Comparison of ENCODE assay signal across 1 cellular context in genomic region chr11:9313648-9314290, GRCh38.
TF ChIP-seq lines count a peak whose summit lies in the region.

No MANE protein-coding gene starts in this region.

TF ChIP-seq in HepG2, 621 proteins besides CTCF, POLR2A, EP300 and RAD21 (continued from another document):
- TF ChIP-seq AHDC1 (CRISPR knock-in tag; IDR thresholded peaks at IDR 0.05; ENCODE audit: borderline replicate concordance) (no peak), ZMYM2 (CRISPR knock-in tag; IDR thresholded peaks at IDR 0.05) (0 out of 2 replicates have a peak, but pooled peaks have one; percentile 14), FOXC1 (CRISPR knock-in tag; IDR thresholded peaks at IDR 0.05; ENCODE audit: borderline replicate concordance) (0 out of 2 replicates have a peak, but pooled peaks have one; percentile 42), ZNF629 (CRISPR knock-in tag; conservative IDR thresholded peaks at IDR 0.05) (peak; percentile 95), RCOR2 (CRISPR knock-in tag; IDR thresholded peaks at IDR 0.05) (0 out of 2 replicates have a peak, but pooled peaks have one; percentile 39), ZNF224 (CRISPR knock-in tag; IDR thresholded peaks at IDR 0.05) (peak; percentile 56; the same call in 1 of the 2 replicates), CHD4 (IDR thresholded peaks at IDR 0.05; ENCODE audit: borderline replicate concordance, low read length) (0 out of 2 replicates have a peak, but pooled peaks have one; percentile 42), ZNF143 (CRISPR knock-in tag; IDR thresholded peaks at IDR 0.05) (no peak), ZNF333 (CRISPR knock-in tag; IDR thresholded peaks at IDR 0.05; ENCODE audit: borderline replicate concordance) (0 out of 2 replicates have a peak, but pooled peaks have one; percentile 0), ZFX (CRISPR knock-in tag; IDR thresholded peaks at IDR 0.05; ENCODE audit: low read depth) (peak; percentile 68), ISL2 (CRISPR knock-in tag; IDR thresholded peaks at IDR 0.05) (no peak), GZF1 (CRISPR knock-in tag; IDR thresholded peaks at IDR 0.05) (0 out of 2 replicates have a peak, but pooled peaks have one; percentile 5), ZNF678 (CRISPR knock-in tag; IDR thresholded peaks at IDR 0.05) (0 out of 2 replicates have a peak, but pooled peaks have one; percentile 14), ZSCAN25 (CRISPR knock-in tag; IDR thresholded peaks at IDR 0.05) (peak; percentile 44; the same call in 1 of the 2 replicates), ZSCAN22 (CRISPR knock-in tag; IDR thresholded peaks at IDR 0.05) (no peak), ZBTB40 (IDR thresholded peaks at IDR 0.05) (no peak), ZBTB40 (CRISPR knock-in tag; IDR thresholded peaks at IDR 0.05) (peak; percentile 72)
